17 cellular contexts compared by ENCODE assay signal in the genomic region with DNA sequence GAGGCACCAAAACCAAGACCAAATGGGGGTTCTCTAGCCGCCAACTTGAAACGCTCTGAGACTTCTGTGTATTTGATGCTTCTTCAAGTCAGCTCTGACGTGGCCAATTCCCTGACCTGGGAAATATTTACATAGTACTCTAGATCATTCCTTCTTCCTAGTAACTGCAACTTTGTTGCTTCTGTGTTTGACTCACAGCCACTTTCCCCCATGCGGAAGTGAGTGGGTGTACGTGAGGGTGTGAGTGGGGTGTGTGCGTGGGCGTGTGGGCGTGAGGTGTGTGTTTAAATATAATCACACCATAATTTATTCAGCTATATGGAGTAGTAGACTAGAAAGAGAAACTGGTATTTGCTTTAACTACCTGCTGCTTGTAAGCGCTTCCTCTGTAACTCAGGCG.
DNase-seq lines count a peak whose midpoint lies in the region; ATAC-seq and TF ChIP-seq lines count a peak whose summit lies in the region.
"Had no signal": no experiment of that assay in that cellular context is flagged by ENCODE, and none has a peak within 500 bp of the region (broad histone marks: within the 10 kb centered on the region; RNA-seq: fewer than 3 reads in every experiment).

No MANE protein-coding gene starts in this region.

- DNase-seq in cardiac septum (ENCODE audit: low spot score) (peak; percentile 12), right cardiac atrium (no peak), lower lobe of right lung (no peak), upper lobe of right lung (peak; percentile 50), NCI-H1694 treated with DMSO at 0.1 percent for 48 hours (lab: John Stamatoyannopoulos, UW) (no peak)
- DNase-seq: AML-193; Caco-2; CD4-positive, alpha-beta T cell; GOT3; H7 had no signal

- no peak for ATAC-seq in right cardiac atrium
- ATAC-seq in lower lobe of right lung: peak; percentile 42 to 46
- peak; percentile 42 for ATAC-seq in upper lobe of right lung
- no peak for ATAC-seq in GM19351 (IDR thresholded peaks at IDR 0.05; ENCODE audit: unreplicated experiment)
- ATAC-seq in HG02938 (IDR thresholded peaks at IDR 0.05; ENCODE audit: unreplicated experiment): no peak
- ATAC-seq: A549, HCT116 had no signal

- H3K27ac ChIP-seq in right cardiac atrium (ENCODE audit: low read length) (no peak overlapping the region), lower lobe of right lung (no peak overlapping the region), upper lobe of right lung (no peak overlapping the region)
- H3K27ac ChIP-seq: 22Rv1, A549, C4-2B had no signal

- H3K27me3 ChIP-seq in right cardiac atrium (ENCODE audit: control insufficient read depth, insufficient read depth) (no peaks in the 10 kb centered on the region), endocrine pancreas (ENCODE audit: control insufficient read depth, insufficient read depth, low read length) (peaks cover 3% of the 10 kb centered on the region), lower lobe of right lung (ENCODE audit: low read depth) (peaks cover 17% of the 10 kb centered on the region), upper lobe of right lung (peaks cover 23% of the 10 kb centered on the region)

- WGBS in right cardiac atrium: 82% methylated on average over 10 of the region's 10 CpGs

- H3K9me3 ChIP-seq in right cardiac atrium (ENCODE audit: control insufficient read depth, low read length): no peaks in the 10 kb centered on the region
- peaks cover 2% of the 10 kb centered on the region for H3K9me3 ChIP-seq in endocrine pancreas (ENCODE audit: control insufficient read depth, low read length)
- H3K9me3 ChIP-seq in lower lobe of right lung: no peaks in the 10 kb centered on the region
- no peaks in the 10 kb centered on the region for H3K9me3 ChIP-seq in upper lobe of right lung
- H3K9me3 ChIP-seq: Caco-2 had no signal

- intact Hi-C loops in cardiac septum (cut with DNase I): no loop called here
- intact Hi-C loops in right cardiac atrium (cut with DNase I): no loop called here
- intact Hi-C loops in lower lobe of right lung (cut with DNase I): no loop called here
- intact Hi-C loops in upper lobe of right lung (cut with DNase I): no loop called here

- H3K4me1 ChIP-seq in right cardiac atrium (ENCODE audit: control insufficient read depth, insufficient read depth, low read length) (no peaks in the 10 kb centered on the region), endocrine pancreas (ENCODE audit: control insufficient read depth, insufficient read depth, low read length) (no peaks in the 10 kb centered on the region), lower lobe of right lung (no peaks in the 10 kb centered on the region), upper lobe of right lung (no peaks in the 10 kb centered on the region)
- H3K4me1 ChIP-seq: A549, Caco-2 had no signal

- H3K36me3 ChIP-seq in endocrine pancreas (ENCODE audit: control insufficient read depth, insufficient read depth, low read length) (no peaks in the 10 kb centered on the region), lower lobe of right lung (no peaks in the 10 kb centered on the region), upper lobe of right lung (no peaks in the 10 kb centered on the region)

- H3K4me3 ChIP-seq in right cardiac atrium (ENCODE audit: low read length): no peak overlapping the region
- peak overlapping the region; percentile 20 for H3K4me3 ChIP-seq in endocrine pancreas (ENCODE audit: control insufficient read depth, insufficient read depth, low read length)
- H3K4me3 ChIP-seq in lower lobe of right lung: no peak overlapping the region
- H3K4me3 ChIP-seq in upper lobe of right lung: no peak overlapping the region
- H3K4me3 ChIP-seq: A549 had no signal

- no peak for TF ChIP-seq CTCF in lower lobe of right lung (IDR thresholded peaks at IDR 0.05)
- TF ChIP-seq CTCF in upper lobe of right lung (IDR thresholded peaks at IDR 0.05): no peak

- no peak overlapping the region for H3K9ac ChIP-seq in endocrine pancreas (ENCODE audit: control insufficient read depth, insufficient read depth, low read length)

Comparison
In these comparisons a context has a peak if more than half of its experiments do, and no peak if none do; other contexts are left out.
1. DNase-seq: peak in cardiac septum (single experiment) and upper lobe of right lung (single experiment); none in right cardiac atrium (0 of 3), lower lobe of right lung (single experiment) and NCI-H1694 treated with DMSO at 0.1 percent for 48 hours (single experiment).
2. ATAC-seq: peak in lower lobe of right lung (2 of 2) and upper lobe of right lung (single experiment); none in right cardiac atrium (0 of 2), GM19351 (single experiment) and HG02938 (single experiment).